In genomic region chr11:13635290-13635689, GRCh38 we compare ENCODE assay signal across 21 cellular contexts.
"Had no signal": no experiment of that assay in that cellular context is flagged by ENCODE, and none has a peak within 500 bp of the region (broad histone marks: within the 10 kb centered on the region; RNA-seq: fewer than 3 reads in every experiment).

No MANE protein-coding gene starts in this region.

- H3K27me3 ChIP-seq: MG63, SJCRH30 had no signal

- H3K9me3 ChIP-seq: MG63 had no signal

- ATAC-seq: SK-N-SH treated with all-trans-retinoic acid at 6 μM for 48 hours had no signal

- H3K27ac ChIP-seq: RWPE1, SJCRH30 had no signal

- H3K4me1 ChIP-seq: SJCRH30 had no signal

- DNase-seq: Karpas-422, KG1, MG63, NCI-H1092, NCI-H1105 treated with DMSO at 0.1 percent for 48 hours, NCI-H1417 treated with DMSO at 0.1 percent for 48 hours, NCI-H146, NCI-H1694 treated with DMSO at 0.1 percent for 48 hours, NCI-H1930, NCI-H2081, NCI-H2107, NCI-H2227 treated with DMSO at 0.1 percent for 48 hours, NCI-H446, NCI-H510A, NCI-H524 treated with DMSO at 0.1 percent for 48 hours, NCI-H69, NCI-H774, SHP77 treated with DMSO at 0.1 percent for 48 hours, SJCRH30 had no signal

- H3K36me3 ChIP-seq: MG63, SJCRH30 had no signal

- H3K4me3 ChIP-seq: MG63, SJCRH30 had no signal
